Comparison of ENCODE assay signal across 8 cellular contexts in genomic region chr6:27807415-27808241, GRCh38.
DNase-seq lines count a peak whose midpoint lies in the region; ATAC-seq lines count a peak whose summit lies in the region.
"Not testable (repeated sequence)": the region's sequence is repeated elsewhere in the genome, so short reads cannot be mapped to it uniquely, and the experiment has no call there.

No MANE protein-coding gene starts in this region.

- H3K4me1 Mint-ChIP-seq in T-helper 17 cell, result peaks cover 24% of the 10 kb centered on the region

- peak overlapping the region; percentile 95 for H3K4me3 Mint-ChIP-seq in T-helper 17 cell

- not testable (repeated sequence) for H3K27me3 Mint-ChIP-seq in T-helper 17 cell

- peak; percentile 73 for ATAC-seq in GM18511 (IDR thresholded peaks at IDR 0.05; ENCODE audit: unreplicated experiment)
- peak; percentile 55 for ATAC-seq in HG02973 (IDR thresholded peaks at IDR 0.05; ENCODE audit: unreplicated experiment)
- ATAC-seq in T-helper 17 cell, result peak; percentile 82
- ATAC-seq in left ventricle myocardium superior, result peak; percentile 88

- peak overlapping the region; percentile 96 for H3K27ac Mint-ChIP-seq in T-helper 17 cell

- not testable (repeated sequence) for H3K36me3 Mint-ChIP-seq in T-helper 17 cell (ENCODE audit: low read depth)

- DNase-seq in A172 (ENCODE audit: low spot score) (peak; percentile 83), NCI-H187 treated with DMSO at 0.1 percent for 48 hours (lab: John Stamatoyannopoulos, UW) (peak; percentile 90), T-helper 17 cell (peak; percentile 35 to 53 (median 39)), astrocyte of the hippocampus (ENCODE audit: low read depth, low spot score) (peak; percentile 94), left ventricle myocardium superior (peak; percentile 57), posterior cingulate gyrus (peak in 7 of 10 donors; percentile 29 to 92 (median 50))

- intact Hi-C loops in left ventricle myocardium superior (cut with micrococcal nuclease); posterior cingulate gyrus (cut with DNase I): not testable (repeated sequence)

- not testable (repeated sequence) for H3K9me3 ChIP-seq in T-helper 17 cell (ENCODE audit: control insufficient read depth, low read length, poor library complexity, severe bottlenecking)

Comparison
In these comparisons a context has a peak if more than half of its experiments do, and no peak if none do; other contexts are left out.
1. Peak in every context shown above with its lines: DNase-seq and ATAC-seq.
2. DNase-seq: peak in every context shown above with its lines; median percentile 94 in astrocyte of the hippocampus; 90 in NCI-H187 treated with DMSO at 0.1 percent for 48 hours; 83 in A172; 57 in left ventricle myocardium superior; 50 in posterior cingulate gyrus; 39 in T-helper 17 cell.